In the genomic region with DNA sequence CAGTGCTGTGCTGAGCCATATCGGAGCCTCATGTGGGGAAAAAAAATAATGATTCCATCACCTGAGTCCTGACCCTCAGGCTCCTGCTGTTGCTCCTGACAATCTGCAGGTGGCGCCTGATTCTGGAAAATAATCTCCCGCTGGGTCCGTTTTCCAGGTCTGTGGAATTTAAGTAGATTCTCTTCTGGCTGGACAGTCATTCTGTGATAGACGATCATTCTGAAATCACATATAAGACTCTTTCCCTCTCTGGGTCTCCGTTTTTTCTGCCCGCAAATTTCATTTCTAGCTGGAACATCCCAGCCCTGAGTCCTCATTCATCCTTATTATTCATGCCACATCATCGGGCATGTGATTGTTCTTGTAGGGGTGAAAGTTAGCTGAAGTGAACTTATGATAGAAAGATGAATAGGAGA, we compare ENCODE assay signal across 8 cellular contexts. TPM values are rescaled to one million over a fixed set of nuclear protein-coding genes. Genes with fewer than 3 reads are reported as not detected.
A peak's percentile ranks its signal among the peaks of the same experiment; 100 is the strongest.
DNase-seq lines count a peak whose midpoint lies in the region; ATAC-seq and TF ChIP-seq lines count a peak whose summit lies in the region.

No MANE protein-coding gene starts in this region.

- 0 out of 2 replicates have a peak overlapping the region, but pooled peaks have one; percentile 40 for H3K4me2 ChIP-seq in SK-N-SH

- POLR2A ChIA-PET in SK-N-SH (lab: Yijun Ruan, JAX), result interaction anchor here (0.7 to 1.8 kb wide), 2 partner anchors 145 kb away, joined by 3 to 6 read pairs; partner anchors contain the start of gene TOR2A

- H4K20me1 ChIP-seq in SK-N-SH (ENCODE audit: insufficient read depth), result no peaks in the 10 kb centered on the region

- 6% methylated on average over 8 of the region's 8 CpGs for WGBS in SK-N-SH (ENCODE audit: low lambda C conversion rate)

- TF ChIP-seq POLR2A in NB4 (IDR thresholded peaks at IDR 0.05; ENCODE audit: extremely low read depth, insufficient read length), result no peak

- H3K27ac ChIP-seq in SK-N-SH (ENCODE audit: low read depth in 2 of 2, low read length in 1 of 2), result no peak overlapping the region
- no peak overlapping the region for H3K27ac ChIP-seq in lower lobe of right lung

- no peaks in the 10 kb centered on the region for H3K9me2 ChIP-seq in SK-N-SH

- TF ChIP-seq CTCF in NB4 (IDR thresholded peaks at IDR 0.05; ENCODE audit: low read depth, low read length), result peak; percentile 84
- peak; percentile 89 for TF ChIP-seq CTCF in SK-N-SH (IDR thresholded peaks at IDR 0.05)
- TF ChIP-seq CTCF in lower lobe of right lung (IDR thresholded peaks at IDR 0.05), result peak; percentile 95

- H3K27me3 ChIP-seq in SK-N-SH (ENCODE audit: insufficient read depth) (no peaks in the 10 kb centered on the region), lower lobe of right lung (ENCODE audit: low read depth) (no peaks in the 10 kb centered on the region)

- peaks cover 9% of the 10 kb centered on the region for H3K79me2 ChIP-seq in SK-N-SH (ENCODE audit: insufficient read depth)

- CTCF ChIA-PET in SK-N-SH (lab: Yijun Ruan, JAX), result interaction anchor here (0.6 to 17.4 kb wide), 59 partner anchors 10 to 649 kb away, joined by 3 to 277 read pairs (median 4); partner anchors contain the start of genes CDK9, CFAP157, ENG and STXBP1

- H3K4me1 ChIP-seq in SK-N-SH (ENCODE audit: control insufficient read depth in 1 of 2, insufficient read depth in 2 of 2, low read depth in 1 of 2, low read length in 1 of 2) (no peaks in the 10 kb centered on the region; a peak in 1 of 4 replicates), lower lobe of right lung (peaks cover 7% of the 10 kb centered on the region)

- H3K4me3 ChIP-seq in NB4 (ENCODE audit: low read depth, low read length) (no peak overlapping the region), SK-N-SH (ENCODE audit: low read depth in 2 of 2, low read length in 1 of 2) (peak overlapping the region in 1 of 2 experiments; percentile 36; a peak in 1 of 4 replicates), lower lobe of right lung (no peak overlapping the region)

- H3K9ac ChIP-seq in SK-N-SH, result no peak overlapping the region

- no peaks in the 10 kb centered on the region for H3K36me3 ChIP-seq in SK-N-SH (replicated peaks in 1 of 2; ENCODE audit: control insufficient read depth in 1 of 2, insufficient read depth in 2 of 2, low read length in 1 of 2)
- no peaks in the 10 kb centered on the region for H3K36me3 ChIP-seq in lower lobe of right lung

- intact Hi-C loops in lower lobe of right lung (cut with DNase I), result loop anchor here (5.0 to 10.0 kb wide), 2 partner anchors 88 to 145 kb away; partner anchors contain the start of gene TOR2A

- TF ChIP-seq RAD21 in SK-N-SH (IDR thresholded peaks at IDR 0.05; ENCODE audit: low read length), result peak; percentile 96

- DNase-seq in activated CD4-positive, alpha-beta T cell treated with anti-CD3 and anti-CD28 coated beads for 4 hours, result peak; percentile 31 to 32
- no peak for DNase-seq in activated CD4-positive, alpha-beta T cell treated with anti-CD3 and anti-CD28 coated beads for 1 hour
- DNase-seq in NB4 (ENCODE audit: low read depth) (peak; percentile 65), SK-N-SH (peak; percentile 82), dermis microvascular lymphatic vessel endothelial cell (ENCODE audit: low read depth in 2 of 2) (peak; percentile 70 to 80), lower lobe of right lung (no peak), ureter (ENCODE audit: low spot score) (peak; percentile 75)

- ATAC-seq in lower lobe of right lung (peak; percentile 72), GM18861 (IDR thresholded peaks at IDR 0.05; ENCODE audit: unreplicated experiment) (no peak)

- peaks cover 17% of the 10 kb centered on the region for H3F3A ChIP-seq in SK-N-SH (replicated peaks; ENCODE audit: insufficient read depth)

- H3K9me3 ChIP-seq in SK-N-SH, result no peaks in the 10 kb centered on the region
- no peaks in the 10 kb centered on the region for H3K9me3 ChIP-seq in lower lobe of right lung

- no peak for TF ChIP-seq EP300 in SK-N-SH (IDR thresholded peaks at IDR 0.05; ENCODE audit: borderline replicate concordance in 1 of 2, low read depth in 1 of 2, low read length in 1 of 2)

- no peak overlapping the region for H2AFZ ChIP-seq in SK-N-SH (ENCODE audit: low read depth)

TF ChIP-seq in SK-N-SH, 30 proteins besides CTCF, POLR2A, EP300 and RAD21:
- peak; percentile 13; the same call in 1 of the 2 replicates for TF ChIP-seq RXRA (IDR thresholded peaks at IDR 0.05; ENCODE audit: borderline replicate concordance, low read depth)
- no peak for TF ChIP-seq NFIC (IDR thresholded peaks at IDR 0.05; ENCODE audit: borderline replicate concordance)
- no peak for TF ChIP-seq NRF1 (IDR thresholded peaks at IDR 0.05; ENCODE audit: low read depth, low read length)
- TF ChIP-seq SMC3 (IDR thresholded peaks at IDR 0.05; ENCODE audit: low read depth, low read length), result peak; percentile 94

RNA-seq across cellular contexts. Expression of gene STXBP1, which starts 22.1 kb away (rescaled TPM):
- 33.0 and 44.3 TPM in 2 replicates for polyA plus RNA-seq in SK-N-SH (2012; rRNA removed)
- 39.2 and 49.4 TPM in 2 replicates for polyA plus RNA-seq in SK-N-SH (2012; cell fraction: cytosol; rRNA removed)
- 61.1 and 68.8 TPM in 2 replicates for polyA plus RNA-seq in SK-N-SH (2012; cell fraction: nucleus; rRNA removed)
- total RNA-seq in dermis microvascular lymphatic vessel endothelial cell, result 10.8 and 13.0 TPM in 2 replicates
- total RNA-seq in lower lobe of right lung, result 88.6 TPM
- 29.8 TPM for total RNA-seq in ureter

Comparison
In these comparisons a context has a peak if more than half of its experiments do, and no peak if none do; other contexts are left out.
1. DNase-seq: peak in activated CD4-positive, alpha-beta T cell treated with anti-CD3 and anti-CD28 coated beads for 4 hours (2 of 2), NB4 (single experiment), SK-N-SH (single experiment), dermis microvascular lymphatic vessel endothelial cell (2 of 2) and ureter (single experiment); none in activated CD4-positive, alpha-beta T cell treated with anti-CD3 and anti-CD28 coated beads for 1 hour (single experiment) and lower lobe of right lung (single experiment).
2. Peak in every context shown above with its lines, with median percentiles within 50 percentile points of each other: CTCF ChIP-seq.